ENCODE assay signal across 23 cellular contexts in the genomic region with DNA sequence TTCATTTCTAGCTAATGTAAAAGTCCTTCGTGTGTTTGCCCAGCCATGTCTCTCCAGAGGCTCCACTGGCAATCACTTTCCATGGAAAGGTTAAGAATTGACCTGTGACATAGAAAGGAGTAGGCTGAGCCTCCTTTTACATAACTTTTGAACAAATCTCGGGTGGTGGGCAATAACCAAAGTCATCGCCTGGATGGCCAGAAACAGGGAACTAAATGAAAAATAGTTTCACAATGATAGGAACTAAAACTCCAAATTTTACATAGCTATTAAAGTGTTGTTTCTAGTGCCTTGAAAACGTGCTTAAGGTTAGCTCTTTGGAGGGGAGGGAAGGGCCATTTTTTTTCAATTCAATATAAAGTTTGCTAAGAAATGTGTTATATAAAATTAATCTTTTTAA. TPM values are rescaled to one million over a fixed set of nuclear protein-coding genes. Genes with fewer than 3 reads are reported as not detected.
DNase-seq lines count a peak whose midpoint lies in the region; ATAC-seq and TF ChIP-seq lines count a peak whose summit lies in the region.
"Had no signal": no experiment of that assay in that cellular context is flagged by ENCODE, and none has a peak within 500 bp of the region (broad histone marks: within the 10 kb centered on the region; RNA-seq: fewer than 3 reads in every experiment).

No MANE protein-coding gene starts in this region.

- H2AFZ ChIP-seq in Karpas-422 (ENCODE audit: low read length) (no peak overlapping the region), OCI-LY3 (ENCODE audit: low read depth, low read length) (no peak overlapping the region)

- H3K27me3 ChIP-seq in Karpas-422 (ENCODE audit: low read length) (no peaks in the 10 kb centered on the region), OCI-LY3 (ENCODE audit: low read depth, low read length) (peaks cover 34% of the 10 kb centered on the region), layer of hippocampus (ENCODE audit: control insufficient read depth, insufficient read depth, low read length) (no peaks in the 10 kb centered on the region), subcutaneous abdominal adipose tissue (ENCODE audit: control insufficient read depth in 5 of 5, insufficient read depth in 4 of 5, low read length in 5 of 5) (peaks cover 0 to 7% (median 0%) of the 10 kb centered on the region in 5 donors)
- H3K27me3 ChIP-seq: colonic mucosa had no signal

- no peaks in the 10 kb centered on the region for H3K79me2 ChIP-seq in Karpas-422 (ENCODE audit: low read length)
- no peaks in the 10 kb centered on the region for H3K79me2 ChIP-seq in OCI-LY3 (ENCODE audit: low read length)

- H3K4me3 ChIP-seq in Karpas-422 (ENCODE audit: low read length) (peak overlapping the region; percentile 29; the same call in 1 of the 2 replicates), OCI-LY3 (ENCODE audit: low read length) (peak overlapping the region; percentile 51), subcutaneous abdominal adipose tissue (ENCODE audit: low read depth in 1 of 5, low read length in 5 of 5) (no peak overlapping the region)
- H3K4me3 ChIP-seq: colonic mucosa, prostate gland, SK-N-MC had no signal

- H3K36me3 ChIP-seq in Karpas-422 (ENCODE audit: insufficient read depth, low read length) (no peaks in the 10 kb centered on the region), OCI-LY3 (replicated peaks; ENCODE audit: low read depth, low read length) (no peaks in the 10 kb centered on the region), subcutaneous abdominal adipose tissue (ENCODE audit: control insufficient read depth in 5 of 5, insufficient read depth in 5 of 5, low read length in 5 of 5) (no peaks in the 10 kb centered on the region)
- H3K36me3 ChIP-seq: colonic mucosa, prostate gland had no signal

- ATAC-seq in GM18519 (IDR thresholded peaks at IDR 0.05; ENCODE audit: low FRiP score, unreplicated experiment) = no peak
- ATAC-seq: activated naive CD4-positive, alpha-beta T cell treated with anti-CD3 and anti-CD28 coated beads, Interleukin-2, amount 50 U/mL, for 72 hours; activated T-cell treated with anti-CD3 and anti-CD28 coated beads, Interleukin-2, amount 50 U/mL, for 72 hours; HCT116 had no signal

- DNase-seq in Karpas-422 = peak; percentile 61
- DNase-seq in activated CD4-positive, alpha-beta T cell treated with anti-CD3 and anti-CD28 coated beads, Interleukin-2, amount 50 U/mL, for 1 hour = no peak
- DNase-seq in activated naive CD4-positive, alpha-beta T cell (lab: John Stamatoyannopoulos, UW) = no peak
- DNase-seq: activated CD8-positive, alpha-beta memory T cell treated with anti-CD3 and anti-CD28 coated beads for 24 hours; activated T-cell treated with anti-CD3 and anti-CD28 coated beads, Interleukin-2, amount 50 U/mL, for 72 hours; AML-193; colonic mucosa; COR-L47; DND-41; hypothalamus; islet precursor cell; mammary epithelial cell; NCI-H69 had no signal

- H4K20me1 ChIP-seq in Karpas-422 (ENCODE audit: insufficient read depth, low read depth, low read length) (no peaks in the 10 kb centered on the region), OCI-LY3 (ENCODE audit: insufficient read depth, low read length) (no peaks in the 10 kb centered on the region)

- H3K4me2 ChIP-seq in Karpas-422 (ENCODE audit: low read depth, low read length, poor library complexity, severe bottlenecking) (peak overlapping the region; percentile 69), OCI-LY3 (ENCODE audit: low read length) (peak overlapping the region; percentile 79)

- no peak overlapping the region for H3K27ac ChIP-seq in Karpas-422 (ENCODE audit: low read length)
- H3K27ac ChIP-seq in OCI-LY3 (ENCODE audit: low read length) = peak overlapping the region; percentile 22
- peak overlapping the region; percentile 64 for H3K27ac ChIP-seq in layer of hippocampus (ENCODE audit: low read depth, low read length)
- H3K27ac ChIP-seq in subcutaneous abdominal adipose tissue (ENCODE audit: low read depth, low read length) = peak overlapping the region; percentile 94
- H3K27ac ChIP-seq: colonic mucosa, HL-60, SK-N-MC had no signal

- H3K4me1 ChIP-seq in Karpas-422 (ENCODE audit: low read length) = peaks cover 52% of the 10 kb centered on the region
- H3K4me1 ChIP-seq in OCI-LY3 (ENCODE audit: low read length) = peaks cover 55% of the 10 kb centered on the region
- H3K4me1 ChIP-seq in subcutaneous abdominal adipose tissue (ENCODE audit: control insufficient read depth in 5 of 5, insufficient read depth in 5 of 5, low read length in 5 of 5) = peaks cover 3 to 78% (median 58%) of the 10 kb centered on the region in 5 donors
- H3K4me1 ChIP-seq: prostate gland had no signal

- H3K9me3 ChIP-seq in Karpas-422 (ENCODE audit: low read length) (no peaks in the 10 kb centered on the region), OCI-LY3 (ENCODE audit: insufficient read depth, low read length) (no peaks in the 10 kb centered on the region), subcutaneous abdominal adipose tissue (ENCODE audit: control insufficient read depth in 5 of 5, low read length in 5 of 5) (no peaks in the 10 kb centered on the region)
- H3K9me3 ChIP-seq: colonic mucosa, prostate gland had no signal

- no peaks in the 10 kb centered on the region for H3K9me2 ChIP-seq in Karpas-422 (replicated peaks; ENCODE audit: insufficient read depth, low read length)

- H3K9ac ChIP-seq in Karpas-422 (ENCODE audit: low read length) = no peak overlapping the region
- H3K9ac ChIP-seq in OCI-LY3 (ENCODE audit: low read length) = no peak overlapping the region; the same call in 1 of the 2 replicates
- H3K9ac ChIP-seq in subcutaneous abdominal adipose tissue (ENCODE audit: low read length in 5 of 5) = peak overlapping the region in 1 of 5 donors; percentile 63

- no peak for TF ChIP-seq CTCF in OCI-LY3 (IDR thresholded peaks at IDR 0.05; ENCODE audit: low read depth, low read length)

RNA-seq across cellular contexts. Expression of a gene that starts 6.5 kb away (rescaled TPM):
- 1.6 and 2.2 TPM in 2 replicates for total RNA-seq in Karpas-422 (2014; rRNA removed; shearing (Covaris generic); ENCODE audit: low replicate concordance)
- total RNA-seq: activated naive CD4-positive, alpha-beta T cell treated with anti-CD3 and anti-CD28 coated beads, Interleukin-2, amount 50 U/mL, for 72 hours; activated T-cell treated with anti-CD3 and anti-CD28 coated beads, Interleukin-2, amount 50 U/mL, for 72 hours; T-helper 2 cell treated with Interferon-gamma antibody and Interleukin-4, amounts not matched to agents 100 ng/mL and 5 ng/mL, for 36 hours had no signal

Comparison
In these comparisons a context has a peak if more than half of its experiments do, and no peak if none do; other contexts are left out.
1. H3K4me3 ChIP-seq: peak in Karpas-422 (single experiment) and OCI-LY3 (single experiment); none in subcutaneous abdominal adipose tissue (0 of 5).